ENCODE assay signal across 16 cellular contexts in genomic region chr2:172445851-172446250, GRCh38. TPM values are rescaled to one million over a fixed set of nuclear protein-coding genes. Genes with fewer than 3 reads are reported as not detected.
DNase-seq lines count a peak whose midpoint lies in the region; ATAC-seq and TF ChIP-seq lines count a peak whose summit lies in the region.
"Had no signal": no experiment of that assay in that cellular context is flagged by ENCODE, and none has a peak within 500 bp of the region (broad histone marks: within the 10 kb centered on the region; RNA-seq: fewer than 3 reads in every experiment).

No MANE protein-coding gene starts in this region.

- H3K27me3 ChIP-seq in aorta (ENCODE audit: control insufficient read depth in 1 of 2, insufficient read depth in 2 of 2, low read length in 1 of 2) = peaks cover 0 to 2% of the 10 kb centered on the region in 2 donors
- H3K27me3 ChIP-seq: BLaER1, left lung, Peyer's patch had no signal

- ATAC-seq in HG03439 (IDR thresholded peaks at IDR 0.05; ENCODE audit: unreplicated experiment) = no peak
- ATAC-seq in aorta (ENCODE audit: low FRiP score) = no peak
- ATAC-seq: K562, left lung had no signal

- no peak overlapping the region for H3K27ac Mint-ChIP-seq in mesothelial cell of epicardium
- H3K27ac Mint-ChIP-seq: activated B cell treated with CpG ODN at 0.5 μM for 24 hours; activated CD8-positive, alpha-beta memory T cell treated with anti-CD3 and anti-CD28 coated beads, Interleukin-2, amount 10 ng/mL, durations not matched to agents 7 days and 5 days had no signal

- 12% methylated on average over 1 of the region's 1 CpG for WGBS in aorta, 2 donors

- H3K36me3 ChIP-seq in aorta (ENCODE audit: control insufficient read depth in 1 of 2, insufficient read depth in 2 of 2, low read length in 1 of 2) = no peaks in the 10 kb centered on the region
- H3K36me3 ChIP-seq: BLaER1, left lung, Peyer's patch had no signal

- peak; percentile 36 for DNase-seq in AG10803 (ENCODE audit: low read depth)
- peak; percentile 37 for DNase-seq in EH (ENCODE audit: low read depth)
- peak; percentile 65 for DNase-seq in astrocyte of the hippocampus (ENCODE audit: low read depth, low spot score)
- DNase-seq in midbrain (lab: John Stamatoyannopoulos, UW) = peak; percentile 45
- DNase-seq in aorta = no peak
- DNase-seq in mesothelial cell of epicardium (ENCODE audit: low spot score in 2 of 2, unreplicated experiment in 2 of 2) = no peak
- no peak for DNase-seq in NCI-H510A (lab: John Stamatoyannopoulos, UW)
- DNase-seq: activated B cell treated with CpG ODN at 0.5 μM for 24 hours; activated CD8-positive, alpha-beta memory T cell treated with anti-CD3 and anti-CD28 coated beads, Interleukin-2, amount 10 ng/mL, durations not matched to agents 7 days and 5 days; left lung; NCI-H187; NCI-H524; Peyer's patch had no signal

- H3K4me1 Mint-ChIP-seq in mesothelial cell of epicardium = peaks cover 15% of the 10 kb centered on the region
- H3K4me1 Mint-ChIP-seq: activated B cell treated with CpG ODN at 0.5 μM for 24 hours had no signal

- H3K4me1 ChIP-seq in aorta (ENCODE audit: control insufficient read depth in 1 of 2, insufficient read depth in 2 of 2, low read length in 2 of 2) = no peaks in the 10 kb centered on the region

- no peak overlapping the region for H3K4me3 Mint-ChIP-seq in mesothelial cell of epicardium
- H3K4me3 Mint-ChIP-seq: activated B cell treated with CpG ODN at 0.5 μM for 24 hours; activated CD8-positive, alpha-beta memory T cell treated with anti-CD3 and anti-CD28 coated beads, Interleukin-2, amount 10 ng/mL, durations not matched to agents 7 days and 5 days had no signal

- no peak overlapping the region for H3K4me3 ChIP-seq in AG10803 (ENCODE audit: low read length)
- H3K4me3 ChIP-seq in aorta (ENCODE audit: low read length in 2 of 2) = no peak overlapping the region
- H3K4me3 ChIP-seq: BLaER1, K562, left lung, Peyer's patch had no signal

- no peaks in the 10 kb centered on the region for H3K9me3 Mint-ChIP-seq in mesothelial cell of epicardium
- H3K9me3 Mint-ChIP-seq: activated B cell treated with CpG ODN at 0.5 μM for 24 hours had no signal

- H3K27me3 Mint-ChIP-seq in mesothelial cell of epicardium (ENCODE audit: low read depth) = no peaks in the 10 kb centered on the region

- no peak overlapping the region for H3K27ac ChIP-seq in aorta (ENCODE audit: low read depth in 1 of 2, low read length in 2 of 2)
- H3K27ac ChIP-seq: BLaER1, left lung had no signal

- H3K36me3 Mint-ChIP-seq in mesothelial cell of epicardium = peaks cover 1% of the 10 kb centered on the region
- H3K36me3 Mint-ChIP-seq: activated CD8-positive, alpha-beta memory T cell treated with anti-CD3 and anti-CD28 coated beads, Interleukin-2, amount 10 ng/mL, durations not matched to agents 7 days and 5 days had no signal

- intact Hi-C loops in aorta (cut with DNase I) = no loop called here

- TF ChIP-seq CTCF in AG10803 (conservative IDR thresholded peaks at IDR 0.05; ENCODE audit: low read length) (no peak), mesothelial cell of epicardium (IDR thresholded peaks at IDR 0.05; ENCODE audit: unreplicated experiment) (no peak)

- H3K9me3 ChIP-seq in aorta (ENCODE audit: control insufficient read depth, low read length) = no peaks in the 10 kb centered on the region
- H3K9me3 ChIP-seq: BLaER1, left lung, Peyer's patch had no signal

RNA-seq across cellular contexts. Expression of gene ITGA6, which starts 18.5 kb away (rescaled TPM):
- total RNA-seq in aorta = 10 to 100 TPM; 49.0 to 67.6 TPM
- 1 to 10 TPM in 1 of 2 donors, under 1 TPM in 1; 0.46 to 4.0 TPM for polyA plus RNA-seq in aorta
- total RNA-seq in mesothelial cell of epicardium = 32.3 to 40.5 TPM (median 33.3 TPM) in 3 replicates

Comparison
In these comparisons a context has a peak if more than half of its experiments do, and no peak if none do; other contexts are left out.
1. DNase-seq: peak in AG10803 (single experiment), EH (single experiment), astrocyte of the hippocampus (single experiment) and midbrain (single experiment); none in aorta (0 of 2), mesothelial cell of epicardium (0 of 2) and NCI-H510A (single experiment).